In genomic region chr10:10438335-10439123, GRCh38 we compare ENCODE assay signal across 1 cellular context.
TF ChIP-seq lines count a peak whose summit lies in the region.

No MANE protein-coding gene starts in this region.

TF ChIP-seq in IMR-90, 13 proteins besides CTCF, POLR2A, EP300 and RAD21:
- TF ChIP-seq CHD1 (IDR thresholded peaks at IDR 0.05; ENCODE audit: low read depth, low read length) (no peak), CEBPB (IDR thresholded peaks at IDR 0.05; ENCODE audit: low read depth, low read length) (no peak), MAZ (IDR thresholded peaks at IDR 0.05; ENCODE audit: borderline replicate concordance, low read depth, low read length) (no peak), SMC3 (IDR thresholded peaks at IDR 0.05; ENCODE audit: low read depth, low read length) (no peak), BHLHE40 (IDR thresholded peaks at IDR 0.05; ENCODE audit: low read depth, low read length) (no peak), RCOR1 (IDR thresholded peaks at IDR 0.05; ENCODE audit: insufficient replicate concordance, low read length) (no peak), MXI1 (IDR thresholded peaks at IDR 0.05; ENCODE audit: borderline replicate concordance, low read depth, low read length) (no peak), ELK1 (IDR thresholded peaks at IDR 0.05; ENCODE audit: borderline replicate concordance, low read depth, low read length) (no peak), NFE2L2 (IDR thresholded peaks at IDR 0.05; ENCODE audit: low read depth, low read length) (no peak), MAFK (IDR thresholded peaks at IDR 0.05; ENCODE audit: low read depth, low read length) (no peak), FOS (IDR thresholded peaks at IDR 0.05; ENCODE audit: low read depth, low read length) (no peak), RFX5 (IDR thresholded peaks at IDR 0.05; ENCODE audit: low read depth, low read length) (no peak), USF2 (IDR thresholded peaks at IDR 0.05; ENCODE audit: low read depth, low read length) (no peak)
TF ChIP-seq in IMR-90: peak in this region for 0.
